11 cellular contexts compared by ENCODE assay signal in the genomic region with DNA sequence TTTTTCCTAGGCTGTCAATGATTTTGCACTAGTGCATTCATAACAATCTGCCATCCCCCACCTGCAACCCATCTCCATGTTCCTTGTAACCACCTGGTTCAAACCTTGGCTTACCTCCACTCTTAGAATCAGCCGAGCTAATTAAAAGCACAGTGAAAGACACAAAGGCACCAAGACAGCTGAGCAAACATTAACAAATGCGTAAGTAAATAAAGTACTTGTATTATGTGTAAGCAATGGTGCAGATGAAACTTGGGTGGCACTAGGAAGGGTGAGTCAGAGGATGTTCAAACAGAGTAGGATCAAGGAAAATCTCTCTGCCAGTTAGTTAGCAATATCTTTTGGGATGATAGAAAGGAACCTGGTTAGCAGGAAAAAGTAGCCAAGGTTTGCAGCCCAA. TPM values are rescaled to one million over a fixed set of nuclear protein-coding genes. Genes with fewer than 3 reads are reported as not detected.
A peak's percentile ranks its signal among the peaks of the same experiment; 100 is the strongest.
DNase-seq lines count a peak whose midpoint lies in the region; ATAC-seq and TF ChIP-seq lines count a peak whose summit lies in the region.
"Had no signal": no experiment of that assay in that cellular context is flagged by ENCODE, and none has a peak within 500 bp of the region (broad histone marks: within the 10 kb centered on the region; RNA-seq: fewer than 3 reads in every experiment).

No MANE protein-coding gene starts in this region.

- TF ChIP-seq CTCF in epithelial cell of proximal tubule (conservative IDR thresholded peaks at IDR 0.05; ENCODE audit: low read depth, low read length): no peak

- ATAC-seq in GM21390 (IDR thresholded peaks at IDR 0.05; ENCODE audit: unreplicated experiment) (no peak), HG03095 (IDR thresholded peaks at IDR 0.05; ENCODE audit: unreplicated experiment) (no peak), GM21381 (IDR thresholded peaks at IDR 0.05; ENCODE audit: unreplicated experiment) (no peak)

- no peak overlapping the region for H3K4me3 ChIP-seq in epithelial cell of proximal tubule (ENCODE audit: low read depth, low read length)
- H3K4me3 ChIP-seq: esophagus squamous epithelium, testis had no signal

- peak; percentile 60 for DNase-seq in A172 (ENCODE audit: low spot score)
- DNase-seq in M059J (ENCODE audit: low read depth): peak; percentile 51
- peak; percentile 100 for DNase-seq in NCI-H748 (lab: John Stamatoyannopoulos, UW; ENCODE audit: unreplicated experiment)
- DNase-seq in epithelial cell of proximal tubule (ENCODE audit: low read depth): peak; percentile 61
- DNase-seq in cerebellar cortex (ENCODE audit: low spot score): no peak
- DNase-seq: esophagus squamous epithelium, H7, testis had no signal

RNA-seq across cellular contexts. Expression of gene FOXJ3, which starts 5.1 kb away (rescaled TPM):
- total RNA-seq in A172 (2014; rRNA removed; shearing (Covaris generic)): 20.4 and 27.3 TPM in 2 replicates
- total RNA-seq in M059J (2014; rRNA removed; shearing (Covaris generic)): 22.0 and 31.9 TPM in 2 replicates
- total RNA-seq in epithelial cell of proximal tubule: 15.9 and 17.2 TPM in 2 replicates

RNA-seq across cellular contexts. Expression of gene RIMKLA, which starts 40.5 kb away (rescaled TPM):
- 0.62 TPM in 1 of 2 replicates, not detected in the other for total RNA-seq in A172 (2014; rRNA removed; shearing (Covaris generic))
- total RNA-seq in M059J (2014; rRNA removed; shearing (Covaris generic)): not detected in 2 replicates
- total RNA-seq in epithelial cell of proximal tubule: 0.14 and 1.7 TPM in 2 replicates
